ENCODE assay signal across 8 cellular contexts in genomic region chr1:89022167-89022959, GRCh38. TPM values are rescaled to one million over a fixed set of nuclear protein-coding genes. Genes with fewer than 3 reads are reported as not detected.
DNase-seq lines count a peak whose midpoint lies in the region; ATAC-seq, FAIRE-seq and TF ChIP-seq lines count a peak whose summit lies in the region.

A gene with protein sequence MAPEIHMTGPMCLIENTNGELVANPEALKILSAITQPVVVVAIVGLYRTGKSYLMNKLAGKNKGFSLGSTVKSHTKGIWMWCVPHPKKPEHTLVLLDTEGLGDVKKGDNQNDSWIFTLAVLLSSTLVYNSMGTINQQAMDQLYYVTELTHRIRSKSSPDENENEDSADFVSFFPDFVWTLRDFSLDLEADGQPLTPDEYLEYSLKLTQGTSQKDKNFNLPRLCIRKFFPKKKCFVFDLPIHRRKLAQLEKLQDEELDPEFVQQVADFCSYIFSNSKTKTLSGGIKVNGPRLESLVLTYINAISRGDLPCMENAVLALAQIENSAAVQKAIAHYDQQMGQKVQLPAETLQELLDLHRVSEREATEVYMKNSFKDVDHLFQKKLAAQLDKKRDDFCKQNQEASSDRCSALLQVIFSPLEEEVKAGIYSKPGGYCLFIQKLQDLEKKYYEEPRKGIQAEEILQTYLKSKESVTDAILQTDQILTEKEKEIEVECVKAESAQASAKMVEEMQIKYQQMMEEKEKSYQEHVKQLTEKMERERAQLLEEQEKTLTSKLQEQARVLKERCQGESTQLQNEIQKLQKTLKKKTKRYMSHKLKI (minus strand): TSS chr1:89022866. CDS start chr1:89020721, 2,145 bp downstream.

- no peaks in the 10 kb centered on the region for H3K27me3 Mint-ChIP-seq in WTC11 (ENCODE audit: low read depth)

- peaks cover 17% of the 10 kb centered on the region for H3K4me1 ChIP-seq in MM.1S (ENCODE audit: low read length)

- no peaks in the 10 kb centered on the region for H3K36me3 ChIP-seq in MM.1S (replicated peaks; ENCODE audit: insufficient read depth, low read length)

- FAIRE-seq in GM12891 (lab: Jason Lieb, UNC) = peak; percentile 80

- peak within 1 kb of the TSS; percentile 88 for H2AFZ ChIP-seq in MM.1S (ENCODE audit: low read length)

- H3K4me2 ChIP-seq in MM.1S (ENCODE audit: low read depth, low read length) = peak within 1 kb of the TSS; percentile 84

- TF ChIP-seq POLR2A in GM12891 (IDR thresholded peaks at IDR 0.05; ENCODE audit: low read depth, low read length) = no peak

- peaks cover 31% of the 10 kb centered on the region for H3K79me2 ChIP-seq in MM.1S (ENCODE audit: low read length)

- peak; percentile 67 for ATAC-seq in WTC11

- no peaks in the 10 kb centered on the region for H3K27me3 ChIP-seq in MM.1S (replicated peaks; ENCODE audit: insufficient read depth, low read length)

- CTCF ChIA-PET in WTC11 (lab: Charles Lee) = interaction anchor here (0.7 to 1.3 kb wide), 4 partner anchors 24 to 383 kb away, joined by 3 to 4 read pairs (median 3); no protein-coding TSS in a partner anchor

- H3K4me3 ChIP-seq in MM.1S (ENCODE audit: low read length) (peak within 1 kb of the TSS; percentile 68), fibroblast of villous mesenchyme (ENCODE audit: low read depth, low read length) (peak within 1 kb of the TSS; percentile 85)

- peaks cover 12% of the 10 kb centered on the region; the same call in 1 of the 2 replicates for H3F3A ChIP-seq in MM.1S (ENCODE audit: insufficient read depth, low read length)

- H3K36me3 Mint-ChIP-seq in WTC11 = no peaks in the 10 kb centered on the region

- DNase-seq in GM12891 (ENCODE audit: insufficient read length, low spot score) = no peak
- peak; percentile 74 for DNase-seq in HCEC 1CT
- peak; percentile 78 for DNase-seq in MM.1S
- DNase-seq in WTC11 (ENCODE audit: low spot score) = no peak
- peak; percentile 80 for DNase-seq in fibroblast of villous mesenchyme (ENCODE audit: low read depth)
- no peak for DNase-seq in posterior vena cava (ENCODE audit: low spot score)
- no peak for DNase-seq in hippocampal formation (lab: John Stamatoyannopoulos, UW)
- DNase-seq in GOT3 (lab: John Stamatoyannopoulos, UW) = no peak

- H3K27ac ChIP-seq in MM.1S (ENCODE audit: low read length) = peak within 1 kb of the TSS; percentile 79

- POLR2A ChIA-PET in WTC11 (lab: Charles Lee) = interaction anchor here (0.6 kb wide), 1 partner anchor 94 kb away, joined by 4 read pairs; no protein-coding TSS in a partner anchor

- peak within 1 kb of the TSS; percentile 2; the same call in 1 of the 2 replicates for H3K27ac Mint-ChIP-seq in WTC11

- H3K9me2 ChIP-seq in MM.1S (replicated peaks; ENCODE audit: insufficient read depth, low read length) = no peaks in the 10 kb centered on the region

- TF ChIP-seq CTCF in MM.1S (IDR thresholded peaks at IDR 0.05; ENCODE audit: low read length) (no peak), WTC11 (IDR thresholded peaks at IDR 0.05) (no peak), fibroblast of villous mesenchyme (IDR thresholded peaks at IDR 0.05; ENCODE audit: insufficient read depth, low read depth, low read length) (no peak)

- no peaks in the 10 kb centered on the region for H3K9me3 Mint-ChIP-seq in WTC11

- no peak within 1 kb of the TSS for H3K4me3 Mint-ChIP-seq in WTC11

- no peaks in the 10 kb centered on the region for H4K20me1 ChIP-seq in MM.1S (ENCODE audit: insufficient read depth, low read length)

- intact Hi-C loops in posterior vena cava (cut with DNase I) = no loop called here

- no peaks in the 10 kb centered on the region for H3K9me3 ChIP-seq in MM.1S (replicated peaks; ENCODE audit: insufficient read depth, low read length)

- peaks cover 15% of the 10 kb centered on the region for H3K4me1 Mint-ChIP-seq in WTC11

- peak within 1 kb of the TSS; percentile 64 for H3K9ac ChIP-seq in MM.1S (ENCODE audit: low read length)

TF ChIP-seq in GM12891, 5 proteins besides CTCF, POLR2A, EP300 and RAD21:
- TF ChIP-seq PAX5 (IDR thresholded peaks at IDR 0.05; ENCODE audit: insufficient read depth, low read length, severe bottlenecking) = no peak
- no peak for TF ChIP-seq SPI1 (IDR thresholded peaks at IDR 0.05; ENCODE audit: low read depth, low read length)
- no peak for TF ChIP-seq TAF1 (IDR thresholded peaks at IDR 0.05; ENCODE audit: low read depth, low read length)
- TF ChIP-seq POU2F2 (IDR thresholded peaks at IDR 0.05; ENCODE audit: low read depth, low read length) = no peak
- no peak for TF ChIP-seq POLR2AphosphoS5 (IDR thresholded peaks at IDR 0.05; ENCODE audit: low read depth, low read length)
TF ChIP-seq in GM12891: peak in this region for 0.

TF ChIP-seq in WTC11, 78 proteins besides CTCF, POLR2A, EP300 and RAD21 (continues in another document):
- TF ChIP-seq SMAD4 (CRISPR knock-in tag; IDR thresholded peaks at IDR 0.05) = no peak
- no peak for TF ChIP-seq ZNF138 (CRISPR knock-in tag; conservative IDR thresholded peaks at IDR 0.05)
- TF ChIP-seq ZNF121 (CRISPR knock-in tag; IDR thresholded peaks at IDR 0.05) = no peak
- no peak for TF ChIP-seq ZNF263 (CRISPR knock-in tag; IDR thresholded peaks at IDR 0.05; ENCODE audit: low read depth)
- no peak for TF ChIP-seq TP53 (CRISPR knock-in tag; IDR thresholded peaks at IDR 0.05)
- no peak for TF ChIP-seq FOXK1 (CRISPR knock-in tag; IDR thresholded peaks at IDR 0.05)
- no peak for TF ChIP-seq MYBL2 (CRISPR knock-in tag; IDR thresholded peaks at IDR 0.05)
- TF ChIP-seq, protein P1, sequence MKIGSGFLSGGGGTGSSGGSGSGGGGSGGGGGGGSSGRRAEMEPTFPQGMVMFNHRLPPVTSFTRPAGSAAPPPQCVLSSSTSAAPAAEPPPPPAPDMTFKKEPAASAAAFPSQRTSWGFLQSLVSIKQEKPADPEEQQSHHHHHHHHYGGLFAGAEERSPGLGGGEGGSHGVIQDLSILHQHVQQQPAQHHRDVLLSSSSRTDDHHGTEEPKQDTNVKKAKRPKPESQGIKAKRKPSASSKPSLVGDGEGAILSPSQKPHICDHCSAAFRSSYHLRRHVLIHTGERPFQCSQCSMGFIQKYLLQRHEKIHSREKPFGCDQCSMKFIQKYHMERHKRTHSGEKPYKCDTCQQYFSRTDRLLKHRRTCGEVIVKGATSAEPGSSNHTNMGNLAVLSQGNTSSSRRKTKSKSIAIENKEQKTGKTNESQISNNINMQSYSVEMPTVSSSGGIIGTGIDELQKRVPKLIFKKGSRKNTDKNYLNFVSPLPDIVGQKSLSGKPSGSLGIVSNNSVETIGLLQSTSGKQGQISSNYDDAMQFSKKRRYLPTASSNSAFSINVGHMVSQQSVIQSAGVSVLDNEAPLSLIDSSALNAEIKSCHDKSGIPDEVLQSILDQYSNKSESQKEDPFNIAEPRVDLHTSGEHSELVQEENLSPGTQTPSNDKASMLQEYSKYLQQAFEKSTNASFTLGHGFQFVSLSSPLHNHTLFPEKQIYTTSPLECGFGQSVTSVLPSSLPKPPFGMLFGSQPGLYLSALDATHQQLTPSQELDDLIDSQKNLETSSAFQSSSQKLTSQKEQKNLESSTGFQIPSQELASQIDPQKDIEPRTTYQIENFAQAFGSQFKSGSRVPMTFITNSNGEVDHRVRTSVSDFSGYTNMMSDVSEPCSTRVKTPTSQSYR (CRISPR knock-in tag; IDR thresholded peaks at IDR 0.05) = no peak
- TF ChIP-seq RORB (CRISPR knock-in tag; IDR thresholded peaks at IDR 0.05) = no peak
- TF ChIP-seq, protein P2, sequence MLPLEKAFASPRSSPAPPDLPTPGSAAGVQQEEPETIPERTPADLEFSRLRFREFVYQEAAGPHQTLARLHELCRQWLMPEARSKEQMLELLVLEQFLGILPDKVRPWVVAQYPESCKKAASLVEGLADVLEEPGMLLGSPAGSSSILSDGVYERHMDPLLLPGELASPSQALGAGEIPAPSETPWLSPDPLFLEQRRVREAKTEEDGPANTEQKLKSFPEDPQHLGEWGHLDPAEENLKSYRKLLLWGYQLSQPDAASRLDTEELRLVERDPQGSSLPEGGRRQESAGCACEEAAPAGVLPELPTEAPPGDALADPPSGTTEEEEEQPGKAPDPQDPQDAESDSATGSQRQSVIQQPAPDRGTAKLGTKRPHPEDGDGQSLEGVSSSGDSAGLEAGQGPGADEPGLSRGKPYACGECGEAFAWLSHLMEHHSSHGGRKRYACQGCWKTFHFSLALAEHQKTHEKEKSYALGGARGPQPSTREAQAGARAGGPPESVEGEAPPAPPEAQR (CRISPR knock-in tag; IDR thresholded peaks at IDR 0.05) = no peak
- TF ChIP-seq, protein P3, sequence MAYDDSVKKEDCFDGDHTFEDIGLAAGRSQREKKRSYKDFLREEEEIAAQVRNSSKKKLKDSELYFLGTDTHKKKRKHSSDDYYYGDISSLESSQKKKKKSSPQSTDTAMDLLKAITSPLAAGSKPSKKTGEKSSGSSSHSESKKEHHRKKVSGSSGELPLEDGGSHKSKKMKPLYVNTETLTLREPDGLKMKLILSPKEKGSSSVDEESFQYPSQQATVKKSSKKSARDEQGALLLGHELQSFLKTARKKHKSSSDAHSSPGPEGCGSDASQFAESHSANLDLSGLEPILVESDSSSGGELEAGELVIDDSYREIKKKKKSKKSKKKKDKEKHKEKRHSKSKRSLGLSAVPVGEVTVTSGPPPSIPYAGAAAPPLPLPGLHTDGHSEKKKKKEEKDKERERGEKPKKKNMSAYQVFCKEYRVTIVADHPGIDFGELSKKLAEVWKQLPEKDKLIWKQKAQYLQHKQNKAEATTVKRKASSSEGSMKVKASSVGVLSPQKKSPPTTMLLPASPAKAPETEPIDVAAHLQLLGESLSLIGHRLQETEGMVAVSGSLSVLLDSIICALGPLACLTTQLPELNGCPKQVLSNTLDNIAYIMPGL (CRISPR knock-in tag; IDR thresholded peaks at IDR 0.05) = no peak
- TF ChIP-seq, protein P4, sequence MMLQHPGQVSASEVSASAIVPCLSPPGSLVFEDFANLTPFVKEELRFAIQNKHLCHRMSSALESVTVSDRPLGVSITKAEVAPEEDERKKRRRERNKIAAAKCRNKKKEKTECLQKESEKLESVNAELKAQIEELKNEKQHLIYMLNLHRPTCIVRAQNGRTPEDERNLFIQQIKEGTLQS (CRISPR knock-in tag; conservative IDR thresholded peaks at IDR 0.05) = no peak

RNA-seq across cellular contexts. Expression of the gene that starts here (rescaled TPM):
- 2.9 TPM for polyA plus RNA-seq in GM12891 (2012; ENCODE audit: low read depth, missing spikeins)
- total RNA-seq in WTC11 (2021) = 0.18 TPM in 2 of 3 replicates, not detected in the other
- 24.8 and 41.0 TPM in 2 replicates for total RNA-seq in fibroblast of villous mesenchyme
- total RNA-seq in posterior vena cava = 10 to 100 TPM; 15.3 to 28.4 TPM

Comparison
In these comparisons a context has a peak if more than half of its experiments do, and no peak if none do; other contexts are left out.
1. RNA of the gene that starts here (total RNA-seq): 24.8 to 41.0 TPM in fibroblast of villous mesenchyme and 15.3 to 28.4 TPM in posterior vena cava; 0.18 TPM in WTC11; every median in the first group is over 10 times any median in the second.
2. Peak in ATAC-seq in WTC11; RNA of the gene not detected or under 1 TPM.
3. DNase-seq: peak in HCEC 1CT (single experiment), MM.1S (single experiment) and fibroblast of villous mesenchyme (single experiment); none in GM12891 (single experiment), WTC11 (single experiment), posterior vena cava (single experiment), hippocampal formation (0 of 2) and GOT3 (single experiment).